In the genomic region with DNA sequence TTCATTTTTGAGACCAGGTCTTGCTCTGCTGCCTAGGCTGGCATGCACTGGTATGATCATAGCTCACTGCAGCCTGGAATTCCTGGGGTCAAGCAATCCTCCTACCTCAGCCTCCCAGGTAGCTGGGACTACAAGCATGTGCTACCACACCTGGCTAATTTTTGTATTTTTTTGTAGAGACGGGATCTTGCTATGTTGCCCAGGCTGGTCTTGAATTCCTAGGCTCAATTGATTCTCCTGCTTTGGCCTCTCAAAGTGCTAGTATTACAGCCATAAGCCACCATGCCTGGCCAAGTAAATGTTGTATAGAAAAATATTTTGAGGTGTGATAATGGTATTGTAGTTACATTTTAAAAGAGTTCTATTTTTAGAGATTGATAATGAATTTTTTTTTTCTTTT, we compare ENCODE assay signal across 25 cellular contexts. TPM values are rescaled to one million over a fixed set of nuclear protein-coding genes. Genes with fewer than 3 reads are reported as not detected.
DNase-seq lines count a peak whose midpoint lies in the region; ATAC-seq, FAIRE-seq and TF ChIP-seq lines count a peak whose summit lies in the region.
"Had no signal": no experiment of that assay in that cellular context is flagged by ENCODE, and none has a peak within 500 bp of the region (broad histone marks: within the 10 kb centered on the region; RNA-seq: fewer than 3 reads in every experiment).

No MANE protein-coding gene starts in this region.

- no peak for FAIRE-seq in HTR-8/SVneo (lab: Jason Lieb, UNC)
- FAIRE-seq: GM12892, HepG2 had no signal

- H3K27me3 Mint-ChIP-seq in CD4-positive, alpha-beta T cell, result no peaks in the 10 kb centered on the region
- H3K27me3 Mint-ChIP-seq in T-cell (no peaks in the 10 kb centered on the region), natural killer cell (ENCODE audit: low read depth in 2 of 2) (no peaks in the 10 kb centered on the region)
- no peaks in the 10 kb centered on the region for H3K27me3 Mint-ChIP-seq in activated T-cell treated with anti-CD3 and anti-CD28 coated beads, Interleukin-2, amount 50 U/mL, for 24 hours

- H3K27ac ChIP-seq in CD4-positive, alpha-beta T cell (ENCODE audit: low read depth, low read length), result no peak overlapping the region
- H3K27ac ChIP-seq in effector memory CD4-positive, alpha-beta T cell (ENCODE audit: insufficient read depth, low read length, poor library complexity, severe bottlenecking), result peak overlapping the region; percentile 25

- no peak overlapping the region for H3K4me3 Mint-ChIP-seq in CD4-positive, alpha-beta T cell
- H3K4me3 Mint-ChIP-seq in T-cell (peak overlapping the region in 1 of 3 donors; percentile 30), natural killer cell (peak overlapping the region; percentile 70)
- H3K4me3 Mint-ChIP-seq in activated T-cell treated with anti-CD3 and anti-CD28 coated beads, Interleukin-2, amount 50 U/mL, for 24 hours, result no peak overlapping the region

- no peaks in the 10 kb centered on the region for H3K9me3 ChIP-seq in CD4-positive, alpha-beta T cell (ENCODE audit: control insufficient read depth, low read length)
- no peaks in the 10 kb centered on the region for H3K9me3 ChIP-seq in effector memory CD4-positive, alpha-beta T cell (ENCODE audit: control insufficient read depth, low read length)
- H3K9me3 ChIP-seq: HAP-1, SK-N-SH had no signal

- TF ChIP-seq CTCF in CD4-positive, alpha-beta T cell (IDR thresholded peaks at IDR 0.05), result no peak
- no peak for TF ChIP-seq CTCF in natural killer cell (IDR thresholded peaks at IDR 0.05)

- H3K4me3 ChIP-seq in effector memory CD4-positive, alpha-beta T cell (ENCODE audit: insufficient read depth, low read depth, low read length, poor library complexity, severe bottlenecking), result no peak overlapping the region
- H3K4me3 ChIP-seq: HAP-1 had no signal

- no peak for DNase-seq in CD4-positive, alpha-beta T cell
- no peak for DNase-seq in T-cell
- no peak for DNase-seq in effector memory CD4-positive, alpha-beta T cell
- no peak for DNase-seq in natural killer cell
- no peak for DNase-seq in HTR-8/SVneo (ENCODE audit: insufficient read length, low spot score)
- no peak for DNase-seq in T-helper 2 cell
- DNase-seq in activated T-cell treated with anti-CD3 and anti-CD28 coated beads, Interleukin-2, amount 50 U/mL, for 24 hours, result no peak
- DNase-seq in amniotic stem cell (lab: John Stamatoyannopoulos, UW), result no peak
- DNase-seq: Calu3, DMS153, DND-41, GOT3, Kasumi-1, NCI-H1105, NCI-H2029, NCI-H446, NCI-H524 treated with DMSO at 0.1 percent for 48 hours, NCI-H774, SK-N-SH had no signal

- peaks cover 72% of the 10 kb centered on the region for H3K4me1 Mint-ChIP-seq in CD4-positive, alpha-beta T cell (ENCODE audit: low read depth)
- peaks cover 59 to 81% (median 74%) of the 10 kb centered on the region in 3 donors for H3K4me1 Mint-ChIP-seq in T-cell
- H3K4me1 Mint-ChIP-seq in natural killer cell, result peaks cover 70 to 72% of the 10 kb centered on the region in 2 donors
- H3K4me1 Mint-ChIP-seq in activated T-cell treated with anti-CD3 and anti-CD28 coated beads, Interleukin-2, amount 50 U/mL, for 24 hours (ENCODE audit: low read depth), result peaks cover 61% of the 10 kb centered on the region

- peaks cover 44% of the 10 kb centered on the region for H3K36me3 ChIP-seq in effector memory CD4-positive, alpha-beta T cell (ENCODE audit: control insufficient read depth, insufficient read depth, low read length)
- H3K36me3 ChIP-seq: HAP-1 had no signal

- peak overlapping the region; percentile 80 for H3K27ac Mint-ChIP-seq in CD4-positive, alpha-beta T cell
- H3K27ac Mint-ChIP-seq in T-cell, result peak overlapping the region; percentile 66 to 82
- H3K27ac Mint-ChIP-seq in natural killer cell, result peak overlapping the region; percentile 83 to 88
- no peak overlapping the region for H3K27ac Mint-ChIP-seq in activated T-cell treated with anti-CD3 and anti-CD28 coated beads, Interleukin-2, amount 50 U/mL, for 24 hours

- intact Hi-C loops in CD4-positive, alpha-beta T cell (cut with DNase I, micrococcal nuclease), result no loop called here
- intact Hi-C loops in natural killer cell (cut with micrococcal nuclease), result loop anchor here (5.0 kb wide), 1 partner anchor 44 kb away; no protein-coding TSS in a partner anchor

- CTCF ChIA-PET in CD4-positive, alpha-beta T cell (lab: Charles Lee), result interaction anchor here (0.7 to 1.3 kb wide), 2 partner anchors 16 to 30 kb away, joined by 3 to 5 read pairs; no protein-coding TSS in a partner anchor
- CTCF ChIA-PET in T-cell (lab: Charles Lee), result interaction anchor here (1.4 to 1.5 kb wide), 2 partner anchors 29 to 30 kb away, joined by 5 to 7 read pairs; no protein-coding TSS in a partner anchor

- no peaks in the 10 kb centered on the region for H3K27me3 ChIP-seq in CD4-positive, alpha-beta T cell (ENCODE audit: control insufficient read depth, insufficient read depth, low read length)
- H3K27me3 ChIP-seq in effector memory CD4-positive, alpha-beta T cell (replicated peaks; ENCODE audit: control insufficient read depth, insufficient read depth, low read length, poor library complexity, severe bottlenecking), result no peaks in the 10 kb centered on the region

- POLR2A ChIA-PET in CD4-positive, alpha-beta T cell (lab: Charles Lee), result interaction anchor here (1.6 to 5.5 kb wide), 2 partner anchors 10 to 30 kb away, joined by 7 to 66 read pairs; partner anchors contain the start of gene BIN2
- POLR2A ChIA-PET in T-cell (lab: Charles Lee), result no interaction called here

- no peaks in the 10 kb centered on the region for H3K9me3 Mint-ChIP-seq in CD4-positive, alpha-beta T cell
- H3K9me3 Mint-ChIP-seq in T-cell (no peaks in the 10 kb centered on the region), natural killer cell (no peaks in the 10 kb centered on the region)
- no peaks in the 10 kb centered on the region for H3K9me3 Mint-ChIP-seq in activated T-cell treated with anti-CD3 and anti-CD28 coated beads, Interleukin-2, amount 50 U/mL, for 24 hours

- peaks cover 33% of the 10 kb centered on the region for H3K4me1 ChIP-seq in effector memory CD4-positive, alpha-beta T cell (ENCODE audit: control insufficient read depth, insufficient read depth, low read length, poor library complexity, severe bottlenecking)

- no peak for ATAC-seq in CD4-positive, alpha-beta T cell (ENCODE audit: poor library complexity)
- ATAC-seq in T-cell (replicated peaks in 1 of 4) (no peak), natural killer cell (no peak)
- ATAC-seq: HepG2 had no signal

- peaks cover 86% of the 10 kb centered on the region for H3K36me3 Mint-ChIP-seq in CD4-positive, alpha-beta T cell (ENCODE audit: low read depth)
- peaks cover 50% of the 10 kb centered on the region for H3K36me3 Mint-ChIP-seq in T-cell
- H3K36me3 Mint-ChIP-seq in natural killer cell, result peaks cover 21% of the 10 kb centered on the region
- peaks cover 65% of the 10 kb centered on the region for H3K36me3 Mint-ChIP-seq in activated T-cell treated with anti-CD3 and anti-CD28 coated beads, Interleukin-2, amount 50 U/mL, for 24 hours (ENCODE audit: low read depth)

RNA-seq across cellular contexts. Expression of gene BIN2, which starts 12.6 kb away (rescaled TPM):
- total RNA-seq in CD4-positive, alpha-beta T cell, result 100 to 1,000 TPM; 127 to 138 TPM
- total RNA-seq in T-cell (100 to 1,000 TPM; 196 to 240 (median 202) TPM), natural killer cell (100 to 1,000 TPM; 443 to 495 (median 478) TPM)
- total RNA-seq: A172, Calu3, HepG2, M059J had no signal

RNA-seq across cellular contexts. Expression of gene CELA1, which starts 35.1 kb away (rescaled TPM):
- total RNA-seq in CD4-positive, alpha-beta T cell, result 1 to 10 TPM in 1 of 2 experiments, under 1 TPM in 1; 0.85 to 1.2 TPM
- 1 to 10 TPM in 2 of 5 donors, under 1 TPM in 3; 0.47 to 3.5 (median 0.88) TPM for total RNA-seq in T-cell
- under 1 TPM in 2 of 3 donors, not detected in 1; 0.53 to 0.66 TPM for total RNA-seq in natural killer cell
- total RNA-seq: A172, Calu3, HepG2, HT-29, M059J had no signal

RNA-seq across cellular contexts. Expression of gene SMAGP, which starts 41.2 kb away (rescaled TPM):
- 1 to 10 TPM; 2.5 to 3.0 TPM for total RNA-seq in CD4-positive, alpha-beta T cell
- total RNA-seq in T-cell, result 1 to 10 TPM; 3.2 to 5.3 (median 3.6) TPM
- 10 to 100 TPM in 2 of 3 donors, 1 to 10 TPM in 1; 6.5 to 26.2 (median 19.0) TPM for total RNA-seq in natural killer cell
